Comparison of ENCODE assay signal across 12 cellular contexts in the genomic region with DNA sequence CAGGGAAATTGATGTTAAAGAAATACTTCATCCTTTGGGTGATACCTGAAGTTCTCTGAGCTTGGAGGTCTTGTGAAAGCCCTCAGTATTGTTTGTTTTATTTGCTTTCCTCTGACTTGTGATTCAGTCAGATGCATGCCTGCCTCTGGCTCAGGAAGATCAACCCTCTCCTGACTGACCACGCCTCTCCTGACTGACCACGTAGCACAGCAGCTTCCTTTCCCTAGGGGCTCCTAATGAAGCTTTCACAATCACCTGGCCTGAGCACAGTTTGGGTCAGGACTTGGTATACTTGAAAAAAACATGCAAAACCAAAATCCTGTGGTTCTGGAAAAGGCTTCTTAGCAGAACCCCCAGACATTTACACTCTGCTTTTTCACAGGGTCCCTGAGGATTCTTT. TPM values are rescaled to one million over a fixed set of nuclear protein-coding genes. Genes with fewer than 3 reads are reported as not detected.
DNase-seq lines count a peak whose midpoint lies in the region; ATAC-seq and TF ChIP-seq lines count a peak whose summit lies in the region.
"Had no signal": no experiment of that assay in that cellular context is flagged by ENCODE, and none has a peak within 500 bp of the region (broad histone marks: within the 10 kb centered on the region; RNA-seq: fewer than 3 reads in every experiment).

No MANE protein-coding gene starts in this region.

- H3K9me3 Mint-ChIP-seq in stimulated activated naive B cell treated with anti-CD40 and anti-IgM and Interleukin-4, amounts not matched to agents 10 μg/mL and 1 μg/mL and 100 μg/mL, for 72 hours = no peaks in the 10 kb centered on the region

- peaks cover 56% of the 10 kb centered on the region for H3K79me2 ChIP-seq in osteoblast (ENCODE audit: insufficient read depth, low read length)

- TF ChIP-seq CTCF in coronary artery (IDR thresholded peaks at IDR 0.05) = no peak
- TF ChIP-seq CTCF in osteoblast (IDR thresholded peaks at IDR 0.05; ENCODE audit: extremely low read depth, low read depth, low read length) = no peak

- ATAC-seq in GM18502 (IDR thresholded peaks at IDR 0.05; ENCODE audit: poor library complexity, unreplicated experiment) (no peak), GM19035 (IDR thresholded peaks at IDR 0.05; ENCODE audit: unreplicated experiment) (no peak)
- no peak for ATAC-seq in stimulated activated naive B cell treated with anti-CD40 and anti-IgM and Interleukin-4, amounts not matched to agents 10 μg/mL and 1 μg/mL and 100 μg/mL, for 72 hours (replicated peaks)
- ATAC-seq: gastrocnemius medialis; left lobe of liver; stimulated activated effector memory CD8-positive, alpha-beta T cell treated with anti-CD3 and anti-CD28 coated beads, Interleukin-12 subunit alpha, Interleukin-12 subunit beta, amount 100 ng/mL, for 72 hours had no signal

- peak overlapping the region in 9 of 11 experiments; percentile 20 to 73 (median 41); a peak in 17 of 22 replicates for H3K4me2 ChIP-seq in BLaER1 treated with 17β-estradiol and CSF1 and Interleukin-3, amounts not matched to agents 10 nM and 100 nM
- H3K4me2 ChIP-seq in osteoblast (ENCODE audit: insufficient read depth, low read length) = peak overlapping the region; percentile 94

- H3K27ac ChIP-seq in BLaER1 treated with 17β-estradiol and CSF1 and Interleukin-3, amounts not matched to agents 10 nM and 100 nM = no peak overlapping the region
- H3K27ac ChIP-seq in coronary artery = peak overlapping the region in 1 of 2 donors; percentile 79
- peak overlapping the region; percentile 95 for H3K27ac ChIP-seq in osteoblast (ENCODE audit: low read depth, low read length)

- H3K27ac Mint-ChIP-seq in stimulated activated naive B cell treated with anti-CD40 and anti-IgM and Interleukin-4, amounts not matched to agents 10 μg/mL and 1 μg/mL and 100 μg/mL, for 72 hours = no peak overlapping the region
- H3K27ac Mint-ChIP-seq: stimulated activated effector memory CD8-positive, alpha-beta T cell treated with anti-CD3 and anti-CD28 coated beads, Interleukin-12 subunit alpha, Interleukin-12 subunit beta, amount 100 ng/mL, for 72 hours had no signal

- H3K36me3 ChIP-seq in BLaER1 treated with 17β-estradiol and CSF1 and Interleukin-3, amounts not matched to agents 10 nM and 100 nM = no peaks in the 10 kb centered on the region
- peaks cover 87% of the 10 kb centered on the region for H3K36me3 ChIP-seq in MG63
- peaks cover 57% of the 10 kb centered on the region for H3K36me3 ChIP-seq in osteoblast (ENCODE audit: insufficient read depth, low read length)
- H3K36me3 ChIP-seq: gastrocnemius medialis had no signal

- no peak overlapping the region for H3K9ac ChIP-seq in BLaER1 treated with 17β-estradiol and CSF1 and Interleukin-3, amounts not matched to agents 10 nM and 100 nM

- peaks cover 0 to 13% (median 10%) of the 10 kb centered on the region in 11 experiments; a peak in 16 of 22 replicates for H3K9me3 ChIP-seq in BLaER1 treated with 17β-estradiol and CSF1 and Interleukin-3, amounts not matched to agents 10 nM and 100 nM (replicated peaks in 1 of 11)
- no peaks in the 10 kb centered on the region for H3K9me3 ChIP-seq in MG63
- H3K9me3 ChIP-seq in osteoblast (ENCODE audit: low read depth, low read length) = no peaks in the 10 kb centered on the region
- H3K9me3 ChIP-seq: gastrocnemius medialis had no signal

- H3K4me3 Mint-ChIP-seq in stimulated activated naive B cell treated with anti-CD40 and anti-IgM and Interleukin-4, amounts not matched to agents 10 μg/mL and 1 μg/mL and 100 μg/mL, for 72 hours = no peak overlapping the region
- H3K4me3 Mint-ChIP-seq: stimulated activated effector memory CD8-positive, alpha-beta T cell treated with anti-CD3 and anti-CD28 coated beads, Interleukin-12 subunit alpha, Interleukin-12 subunit beta, amount 100 ng/mL, for 72 hours had no signal

- 0 out of 22 replicates have a peak, but pooled peaks cover 0 to 4% (median 0%) of the 10 kb centered on the region in 11 experiments for H4K20me1 ChIP-seq in BLaER1 treated with 17β-estradiol and CSF1 and Interleukin-3, amounts not matched to agents 10 nM and 100 nM
- H4K20me1 ChIP-seq in osteoblast (ENCODE audit: insufficient read depth, low read length) = peaks cover 22% of the 10 kb centered on the region

- DNase-seq in MG63 (peak; percentile 77), coronary artery (ENCODE audit: low spot score) (peak; percentile 61), osteoblast (ENCODE audit: insufficient read length, low spot score, missing footprints) (peak; percentile 90), anterior cingulate cortex (lab: John Stamatoyannopoulos, UW) (no peak)
- DNase-seq in stimulated activated naive B cell treated with anti-CD40 and anti-IgM and Interleukin-4, amounts not matched to agents 10 μg/mL and 1 μg/mL and 100 μg/mL, for 72 hours = no peak
- DNase-seq: activated T-cell treated with anti-CD3 and anti-CD28 coated beads, Interleukin-2, amount 50 U/mL, for 48 hours had no signal

- H3K27me3 Mint-ChIP-seq in stimulated activated naive B cell treated with anti-CD40 and anti-IgM and Interleukin-4, amounts not matched to agents 10 μg/mL and 1 μg/mL and 100 μg/mL, for 72 hours = peaks cover 12 to 13% of the 10 kb centered on the region in 2 donors

- H3K27me3 ChIP-seq in BLaER1 treated with 17β-estradiol and CSF1 and Interleukin-3, amounts not matched to agents 10 nM and 100 nM = peaks cover 19 to 55% (median 25%) of the 10 kb centered on the region in 11 experiments
- H3K27me3 ChIP-seq in MG63 (no peaks in the 10 kb centered on the region), osteoblast (ENCODE audit: insufficient read depth, low read length) (no peaks in the 10 kb centered on the region)

- H3K36me3 Mint-ChIP-seq in stimulated activated naive B cell treated with anti-CD40 and anti-IgM and Interleukin-4, amounts not matched to agents 10 μg/mL and 1 μg/mL and 100 μg/mL, for 72 hours = peaks cover 0 to 1% of the 10 kb centered on the region in 2 donors
- H3K36me3 Mint-ChIP-seq: stimulated activated effector memory CD8-positive, alpha-beta T cell treated with anti-CD3 and anti-CD28 coated beads, Interleukin-12 subunit alpha, Interleukin-12 subunit beta, amount 100 ng/mL, for 72 hours had no signal

- H2AFZ ChIP-seq in osteoblast (ENCODE audit: low read length) = no peak overlapping the region

- H3K4me1 Mint-ChIP-seq in stimulated activated naive B cell treated with anti-CD40 and anti-IgM and Interleukin-4, amounts not matched to agents 10 μg/mL and 1 μg/mL and 100 μg/mL, for 72 hours = peaks cover 13 to 15% of the 10 kb centered on the region in 2 donors

- peaks cover 23 to 74% (median 28%) of the 10 kb centered on the region in 10 experiments for H3K4me1 ChIP-seq in BLaER1 treated with 17β-estradiol and CSF1 and Interleukin-3, amounts not matched to agents 10 nM and 100 nM
- peaks cover 69% of the 10 kb centered on the region for H3K4me1 ChIP-seq in osteoblast (ENCODE audit: insufficient read depth, low read length)

- H3K4me3 ChIP-seq in BLaER1 treated with 17β-estradiol and CSF1 and Interleukin-3, amounts not matched to agents 10 nM and 100 nM = no peak overlapping the region
- H3K4me3 ChIP-seq in MG63 = no peak overlapping the region
- H3K4me3 ChIP-seq in coronary artery = peak overlapping the region; percentile 76
- H3K4me3 ChIP-seq in osteoblast (ENCODE audit: insufficient read depth, low read length) = no peak overlapping the region
- H3K4me3 ChIP-seq: gastrocnemius medialis had no signal

RNA-seq across cellular contexts. Expression of a gene that starts 3.8 kb away (rescaled TPM):
- 2,057 and 2,194 TPM in 2 replicates for total RNA-seq in MG63 (2014; rRNA removed; shearing (Covaris generic); ENCODE audit: low replicate concordance)
- total RNA-seq in osteoblast = 1,700 and 2,120 TPM in 2 replicates

Comparison
In these comparisons a context has a peak if more than half of its experiments do, and no peak if none do; other contexts are left out.
1. DNase-seq: peak in MG63 (single experiment), coronary artery (single experiment) and osteoblast (single experiment); none in stimulated activated naive B cell treated with anti-CD40 and anti-IgM and Interleukin-4, amounts not matched to agents 10 μg/mL and 1 μg/mL and 100 μg/mL, for 72 hours (single experiment) and anterior cingulate cortex (0 of 58).